In genomic region chr1:3536395-3536794, GRCh38 we compare ENCODE assay signal across 20 cellular contexts.
DNase-seq lines count a peak whose midpoint lies in the region; ATAC-seq, FAIRE-seq and TF ChIP-seq lines count a peak whose summit lies in the region.
"Had no signal": no experiment of that assay in that cellular context is flagged by ENCODE, and none has a peak within 500 bp of the region (broad histone marks: within the 10 kb centered on the region; RNA-seq: fewer than 3 reads in every experiment).

No MANE protein-coding gene starts in this region.

- no peak overlapping the region for H2BK15ac ChIP-seq in neuronal stem cell (ENCODE audit: low read length)

- no peak overlapping the region for H2BK120ac ChIP-seq in neuronal stem cell (ENCODE audit: low read depth, low read length)

- H2BK5ac ChIP-seq in neuronal stem cell (ENCODE audit: low read length), result no peak overlapping the region

- BruUV-seq in HepG2 (replicated peaks; lab: Mats Ljungman, UMichigan) (no TSS peak), A673 (replicated peaks; lab: Mats Ljungman, UMichigan) (no TSS peak)

- TF ChIP-seq CTCF in HepG2 (CRISPR knock-in tag; IDR thresholded peaks at IDR 0.05) (no peak), right lobe of liver (IDR thresholded peaks at IDR 0.05) (no peak), ascending aorta (IDR thresholded peaks at IDR 0.05) (no peak), A673 (conservative IDR thresholded peaks at IDR 0.05; ENCODE audit: low read depth, low read length) (no peak), osteocyte (IDR thresholded peaks at IDR 0.05) (no peak)

- POLR2A ChIA-PET in HepG2 (lab: Yijun Ruan, JAX), result no interaction called here
- POLR2A ChIA-PET in A673 (lab: Charles Lee; ENCODE audit: low non-redundant PET), result no interaction called here

- no peak overlapping the region for H3K27ac Mint-ChIP-seq in osteocyte (ENCODE audit: unreplicated experiment)
- H3K27ac Mint-ChIP-seq: GM23338 had no signal

- H3K4me3 Mint-ChIP-seq in osteocyte (ENCODE audit: unreplicated experiment), result no peak overlapping the region
- H3K4me3 Mint-ChIP-seq: CD8-positive, alpha-beta memory T cell; GM23338 had no signal

- in situ Hi-C loops in HepG2 (cut with HindIII; ENCODE audit: extremely low pct_ligation_motif_present, low pct_unique_long_range_greater_than_20kb), result no loop called here

- H3K79me2 ChIP-seq in HepG2 (ENCODE audit: insufficient read depth, low read length), result no peaks in the 10 kb centered on the region

- FAIRE-seq in HepG2 (lab: Jason Lieb, UNC), result no peak
- FAIRE-seq: GM12878, GM18507, K562 had no signal

- ATAC-seq in HepG2, result no peak
- no peak for ATAC-seq in right lobe of liver
- ATAC-seq: GM12878, GM23338, K562 had no signal

- peaks cover 17% of the 10 kb centered on the region; the same call in 1 of the 2 replicates for H4K20me1 ChIP-seq in HepG2 (ENCODE audit: insufficient read depth, low read length)

- H3K4me2 ChIP-seq in HepG2 (ENCODE audit: low read depth, low read length), result no peak overlapping the region
- no peak overlapping the region for H3K4me2 ChIP-seq in neuronal stem cell (ENCODE audit: insufficient read depth, low read length, poor library complexity, severe bottlenecking)
- H3K4me2 ChIP-seq: GM23338 had no signal

- no peak for TF ChIP-seq POLR2A in HepG2 (IDR thresholded peaks at IDR 0.05; ENCODE audit: insufficient read depth in 1 of 2, low read depth in 2 of 2, low read length in 2 of 2)
- no peak for TF ChIP-seq POLR2A in right lobe of liver (IDR thresholded peaks at IDR 0.05)

- H3K9me3 Mint-ChIP-seq in osteocyte (ENCODE audit: unreplicated experiment), result no peaks in the 10 kb centered on the region
- H3K9me3 Mint-ChIP-seq: CD8-positive, alpha-beta memory T cell; GM23338 had no signal

- no peak overlapping the region for H3K27ac ChIP-seq in HepG2 (ENCODE audit: extremely low read length, insufficient read depth, low read length)
- H3K27ac ChIP-seq in right lobe of liver, result no peak overlapping the region
- peak overlapping the region; percentile 50 to 59 for H3K27ac ChIP-seq in ascending aorta
- H3K27ac ChIP-seq in neuronal stem cell (replicated peaks; ENCODE audit: low read length), result no peak overlapping the region
- no peak overlapping the region for H3K27ac ChIP-seq in A673 (ENCODE audit: low read depth, low read length, poor library complexity, severe bottlenecking)
- H3K27ac ChIP-seq: 22Rv1, HL-60 had no signal

- no peak for TF ChIP-seq RAD21 in HepG2 (CRISPR knock-in tag; IDR thresholded peaks at IDR 0.05)

- no peaks in the 10 kb centered on the region for H3K36me3 Mint-ChIP-seq in osteocyte (ENCODE audit: unreplicated experiment)
- H3K36me3 Mint-ChIP-seq: CD8-positive, alpha-beta memory T cell had no signal

- TF ChIP-seq EP300 in HepG2 (IDR thresholded peaks at IDR 0.05; ENCODE audit: low read depth in 2 of 2, low read length in 2 of 2) (no peak), HepG2 (CRISPR knock-in tag; IDR thresholded peaks at IDR 0.05; ENCODE audit: borderline replicate concordance) (no peak)

- no peaks in the 10 kb centered on the region for H3K9me3 ChIP-seq in HepG2 (ENCODE audit: low read length)
- H3K9me3 ChIP-seq in right lobe of liver, result no peaks in the 10 kb centered on the region
- H3K9me3 ChIP-seq in ascending aorta, result no peaks in the 10 kb centered on the region
- peaks cover 0 to 1% of the 10 kb centered on the region in 2 donors for H3K9me3 ChIP-seq in neuronal stem cell (replicated peaks in 1 of 2; ENCODE audit: control insufficient read depth in 2 of 2, insufficient read depth in 1 of 2, low read depth in 1 of 2, low read length in 2 of 2)
- no peaks in the 10 kb centered on the region for H3K9me3 ChIP-seq in A673 (ENCODE audit: low read depth, low read length, poor library complexity, severe bottlenecking)
- H3K9me3 ChIP-seq: BE2C, Caco-2 had no signal

- no peak overlapping the region for H4K8ac ChIP-seq in neuronal stem cell (ENCODE audit: low read depth, low read length)

- peaks cover 4% of the 10 kb centered on the region for H3K79me1 ChIP-seq in neuronal stem cell (ENCODE audit: low read depth, low read length)

- H3K14ac ChIP-seq in neuronal stem cell (ENCODE audit: low read length), result no peak overlapping the region

- H3K4me3 ChIP-seq in HepG2 (replicated peaks in 1 of 3; ENCODE audit: insufficient read depth in 1 of 3, low read depth in 2 of 3, low read length in 3 of 3) (no peak overlapping the region), right lobe of liver (no peak overlapping the region), ascending aorta (no peak overlapping the region), neuronal stem cell (ENCODE audit: low read length in 2 of 2) (no peak overlapping the region), A673 (ENCODE audit: low read depth, low read length, poor library complexity, severe bottlenecking) (no peak overlapping the region)
- H3K4me3 ChIP-seq: GM12878, GM23338, K562 had no signal

- CTCF ChIA-PET in HepG2 (lab: Yijun Ruan, JAX; ENCODE audit: low intra/inter-chr PET ratio, low total read pairs), result no interaction called here
- CTCF ChIA-PET in A673 (lab: Charles Lee), result interaction anchor here (0.5 kb wide), 1 partner anchor 30 kb away, joined by 3 read pairs; no protein-coding TSS in a partner anchor

- H3K27me3 Mint-ChIP-seq in osteocyte (ENCODE audit: unreplicated experiment), result no peaks in the 10 kb centered on the region

- H2AFZ ChIP-seq in HepG2 (ENCODE audit: low read length) (no peak overlapping the region), neuronal stem cell (ENCODE audit: low read length) (no peak overlapping the region)
- H2AFZ ChIP-seq: GM23338 had no signal

- intact Hi-C loops in HepG2 (cut with micrococcal nuclease; ENCODE audit: unreplicated experiment) (no loop called here), right lobe of liver (cut with DNase I) (no loop called here), ascending aorta (cut with DNase I) (no loop called here), cardiac septum (cut with DNase I) (no loop called here), A673 (cut with micrococcal nuclease; ENCODE audit: unreplicated experiment) (no loop called here)

- no peak overlapping the region for H3K4ac ChIP-seq in neuronal stem cell (ENCODE audit: low read length)

- peak overlapping the region; percentile 11 for H3K18ac ChIP-seq in neuronal stem cell (ENCODE audit: low read length)

- no peak overlapping the region for H4K91ac ChIP-seq in neuronal stem cell (ENCODE audit: low read depth, low read length, poor library complexity)

- H3K36me3 ChIP-seq in HepG2 (replicated peaks in 1 of 2; ENCODE audit: control insufficient read depth in 1 of 2, insufficient read depth in 2 of 2, low read length in 2 of 2), result no peaks in the 10 kb centered on the region
- no peaks in the 10 kb centered on the region for H3K36me3 ChIP-seq in right lobe of liver
- H3K36me3 ChIP-seq in ascending aorta, result no peaks in the 10 kb centered on the region
- H3K36me3 ChIP-seq in neuronal stem cell (replicated peaks in 1 of 2; ENCODE audit: control insufficient read depth in 2 of 2, insufficient read depth in 2 of 2, low read length in 2 of 2), result no peaks in the 10 kb centered on the region
- no peaks in the 10 kb centered on the region for H3K36me3 ChIP-seq in A673 (ENCODE audit: insufficient read depth, low read length, poor library complexity, severe bottlenecking)
- H3K36me3 ChIP-seq: BE2C had no signal

- H3K9ac ChIP-seq in HepG2 (ENCODE audit: insufficient read depth, low read depth, low read length), result no peak overlapping the region
- no peak overlapping the region for H3K9ac ChIP-seq in neuronal stem cell (ENCODE audit: low read depth, low read length, poor library complexity)

- peaks cover 24% of the 10 kb centered on the region for H3K4me1 Mint-ChIP-seq in osteocyte (ENCODE audit: unreplicated experiment)

- DNase-seq in HepG2 (ENCODE audit: low spot score), result no peak
- no peak for DNase-seq in right lobe of liver
- no peak for DNase-seq in ascending aorta (ENCODE audit: low spot score in 2 of 2)
- no peak for DNase-seq in neuronal stem cell (ENCODE audit: low spot score)
- no peak for DNase-seq in SIG-M5 treated with dmso at 0.1 percent for 504 hours (lab: John Stamatoyannopoulos, UW; ENCODE audit: unreplicated experiment)
- DNase-seq in cardiac septum (ENCODE audit: low spot score), result no peak
- no peak for DNase-seq in A673 (ENCODE audit: low spot score)
- DNase-seq in osteocyte (ENCODE audit: extremely low spot score, unreplicated experiment), result no peak
- DNase-seq: ACHN; BE2C; Caco-2; CD8-positive, alpha-beta memory T cell; DND-41; H7 had no signal

- peak overlapping the region; percentile 16 for H2BK12ac ChIP-seq in neuronal stem cell (ENCODE audit: low read length)

- H3K23ac ChIP-seq in neuronal stem cell (ENCODE audit: low read depth, low read length, poor library complexity), result peak overlapping the region; percentile 31

- no peaks in the 10 kb centered on the region for H3K4me1 ChIP-seq in HepG2 (ENCODE audit: insufficient read depth, low read length)
- H3K4me1 ChIP-seq in right lobe of liver, result no peaks in the 10 kb centered on the region
- peaks cover 20 to 36% of the 10 kb centered on the region in 2 donors for H3K4me1 ChIP-seq in ascending aorta
- H3K4me1 ChIP-seq in neuronal stem cell (ENCODE audit: control insufficient read depth in 2 of 2, insufficient read depth in 1 of 2, low read depth in 1 of 2, low read length in 2 of 2), result peaks cover 11 to 15% of the 10 kb centered on the region in 2 donors
- H3K4me1 ChIP-seq in A673 (ENCODE audit: insufficient read depth, low read length, poor library complexity, severe bottlenecking), result no peaks in the 10 kb centered on the region
- H3K4me1 ChIP-seq: BE2C had no signal

- H3K27me3 ChIP-seq in HepG2 (ENCODE audit: control insufficient read depth in 1 of 2, insufficient read depth in 2 of 2, low read length in 2 of 2) (peaks cover 13 to 60% of the 10 kb centered on the region in 2 experiments; a peak in 3 of 5 replicates), right lobe of liver (no peaks in the 10 kb centered on the region), ascending aorta (no peaks in the 10 kb centered on the region), neuronal stem cell (ENCODE audit: control insufficient read depth in 3 of 3, insufficient read depth in 3 of 3, low read depth in 1 of 3, low read length in 3 of 3) (peaks cover 0 to 2% (median 0%) of the 10 kb centered on the region in 3 experiments), A673 (replicated peaks; ENCODE audit: insufficient read depth, low read depth, low read length, poor library complexity) (no peaks in the 10 kb centered on the region)
- H3K27me3 ChIP-seq: BE2C had no signal

- no CpG with 5 or more reads among the region's 17 CpGs for WGBS in HepG2 (ENCODE audit: low lambda C conversion rate)
- WGBS in right lobe of liver (ENCODE audit: insufficient coverage, low coverage, low lambda C conversion rate, missing lambda C conversion rate), result 80% methylated on average over 1 of the region's 17 CpGs
- WGBS in neuronal stem cell (ENCODE audit: extremely low coverage in 2 of 2, insufficient read length in 2 of 2, insufficient replicate concordance in 1 of 2), 2 donors, result no CpG with 5 or more reads among the region's 17 CpGs

- no peak overlapping the region for H2AK5ac ChIP-seq in neuronal stem cell (ENCODE audit: low read depth, low read length)

Comparison
In these comparisons a context has a peak if more than half of its experiments do, and no peak if none do; other contexts are left out.
1. H3K27ac ChIP-seq: peak in ascending aorta (2 of 2); none in HepG2 (single experiment), right lobe of liver (0 of 3), neuronal stem cell (single experiment) and A673 (single experiment).